9 cellular contexts compared by ENCODE assay signal in genomic region chr14:68518910-68519686, GRCh38.
DNase-seq lines count a peak whose midpoint lies in the region; ATAC-seq and TF ChIP-seq lines count a peak whose summit lies in the region.
"Had no signal": no experiment of that assay in that cellular context is flagged by ENCODE, and none has a peak within 500 bp of the region (broad histone marks: within the 10 kb centered on the region; RNA-seq: fewer than 3 reads in every experiment).

No MANE protein-coding gene starts in this region.

- CTCF ChIA-PET in Calu3 (lab: Charles Lee): interaction anchor here (0.6 to 1.1 kb wide), 7 partner anchors 10 to 899 kb away, joined by 3 to 7 read pairs (median 4); no protein-coding TSS in a partner anchor

- H3K36me3 Mint-ChIP-seq in Calu3 (ENCODE audit: insufficient read depth, unreplicated experiment) (peaks cover 14% of the 10 kb centered on the region), brain (peaks cover 2% of the 10 kb centered on the region)

- H3K27me3 Mint-ChIP-seq in Calu3 (ENCODE audit: unreplicated experiment) (no peaks in the 10 kb centered on the region), brain (no peaks in the 10 kb centered on the region)

- peaks cover 0 to 78% (median 50%) of the 10 kb centered on the region in 4 donors for H3K4me1 ChIP-seq in sigmoid colon

- H3K9me3 Mint-ChIP-seq in Calu3 (ENCODE audit: low read depth, unreplicated experiment): no peaks in the 10 kb centered on the region
- peaks cover 0 to 2% (median 0%) of the 10 kb centered on the region in 5 experiments for H3K9me3 Mint-ChIP-seq in brain

- H3K9me3 ChIP-seq in sigmoid colon: no peaks in the 10 kb centered on the region

- H3K4me3 ChIP-seq in sigmoid colon: no peak overlapping the region

- TF ChIP-seq POLR2A in sigmoid colon (IDR thresholded peaks at IDR 0.05): no peak

- H3K27ac Mint-ChIP-seq in Calu3 (ENCODE audit: unreplicated experiment) (peak overlapping the region; percentile 86), brain (peak overlapping the region in 3 of 5 experiments; percentile 28 to 94 (median 88))

- H3K27ac ChIP-seq in sigmoid colon: peak overlapping the region; percentile 45 to 73 (median 62)
- H3K27ac ChIP-seq: HL-60 had no signal

- intact Hi-C loops in Calu3 (cut with micrococcal nuclease; ENCODE audit: unreplicated experiment) (loop anchor here (1.0 kb wide), 1 partner anchor 270 kb away; no protein-coding TSS in a partner anchor), sigmoid colon (cut with DNase I) (loop anchor here (10.0 kb wide), 1 partner anchor 64 kb away; no protein-coding TSS in a partner anchor)

- H3K4me3 Mint-ChIP-seq in Calu3 (ENCODE audit: low read depth, unreplicated experiment) (peak overlapping the region; percentile 26), brain (peak overlapping the region in 2 of 5 experiments; percentile 30 to 37)

- WGBS in sigmoid colon, 2 donors: 48 to 63% methylated on average over 6 of the region's 6 CpGs

- TF ChIP-seq CTCF in Calu3 (IDR thresholded peaks at IDR 0.05; ENCODE audit: unreplicated experiment): no peak
- no peak for TF ChIP-seq CTCF in brain (conservative IDR thresholded peaks at IDR 0.05)
- TF ChIP-seq CTCF in sigmoid colon (IDR thresholded peaks at IDR 0.05): no peak

- peaks cover 62% of the 10 kb centered on the region for H3K4me1 Mint-ChIP-seq in Calu3 (ENCODE audit: low read depth, unreplicated experiment)
- H3K4me1 Mint-ChIP-seq in brain: peaks cover 67% of the 10 kb centered on the region

- DNase-seq in Calu3 (peak; percentile 69), kidney tubule cell (ENCODE audit: low spot score) (peak; percentile 89), sigmoid colon (no peak), NCI-H2081 (lab: John Stamatoyannopoulos, UW) (no peak), cerebellar nuclear complex (lab: John Stamatoyannopoulos, UW) (no peak)
- DNase-seq in stimulated activated CD4-positive, alpha-beta T cell treated with anti-CD3 and anti-CD28 coated beads, Interleukin-4, amount 100 ng/mL, for 1 hour: no peak

- TF ChIP-seq EP300 in sigmoid colon (IDR thresholded peaks at IDR 0.05): no peak

- no TSS peak for BruUV-seq in Calu3 (replicated peaks; lab: Mats Ljungman, UMichigan)

- no peaks in the 10 kb centered on the region for H3K27me3 ChIP-seq in sigmoid colon

- no peaks in the 10 kb centered on the region for H3K36me3 ChIP-seq in sigmoid colon

- no peak for ATAC-seq in GM18907 (IDR thresholded peaks at IDR 0.05; ENCODE audit: unreplicated experiment)

Comparison
In these comparisons a context has a peak if more than half of its experiments do, and no peak if none do; other contexts are left out.
1. DNase-seq: peak in Calu3 (single experiment) and kidney tubule cell (single experiment); none in sigmoid colon (single experiment), NCI-H2081 (0 of 2), stimulated activated CD4-positive, alpha-beta T cell treated with anti-CD3 and anti-CD28 coated beads, Interleukin-4, amount 100 ng/mL, for 1 hour (single experiment) and cerebellar nuclear complex (0 of 2).